Comparison of ENCODE assay signal across 1 cellular context in genomic region chr11:64358536-64358906, GRCh38.
TF ChIP-seq lines count a peak whose summit lies in the region.

No MANE protein-coding gene starts in this region.

TF ChIP-seq in HCT116, 20 proteins besides CTCF, POLR2A, EP300 and RAD21 (continued from another document):
- TF ChIP-seq YY1 (IDR thresholded peaks at IDR 0.05; ENCODE audit: extremely low read depth, insufficient replicate concordance, low read depth, low read length) (no peak), JUND (IDR thresholded peaks at IDR 0.05) (no peak), ZFX (IDR thresholded peaks at IDR 0.05) (no peak), FOSL1 (IDR thresholded peaks at IDR 0.05; ENCODE audit: low read depth) (no peak)
